26 cellular contexts compared by ENCODE assay signal in genomic region chr14:95487669-95488084, GRCh38. TPM values are rescaled to one million over a fixed set of nuclear protein-coding genes. Genes with fewer than 3 reads are reported as not detected.
DNase-seq lines count a peak whose midpoint lies in the region; ATAC-seq, FAIRE-seq and TF ChIP-seq lines count a peak whose summit lies in the region.
"Had no signal": no experiment of that assay in that cellular context is flagged by ENCODE, and none has a peak within 500 bp of the region (broad histone marks: within the 10 kb centered on the region; RNA-seq: fewer than 3 reads in every experiment).

No MANE protein-coding gene starts in this region.

- H3K4me2 ChIP-seq in BLaER1 (peak overlapping the region; percentile 85), OCI-LY3 (ENCODE audit: low read length) (peak overlapping the region; percentile 75)
- H3K4me2 ChIP-seq: hepatocyte, smooth muscle cell had no signal

- intact Hi-C loops in CD4-positive, alpha-beta T cell (cut with DNase I, micrococcal nuclease), result no loop called here
- intact Hi-C loops in naive thymus-derived CD4-positive, alpha-beta T cell (cut with micrococcal nuclease), result no loop called here

- POLR2A ChIA-PET in CD4-positive, alpha-beta T cell (lab: Charles Lee), result interaction anchor here (1.3 kb wide), 1 partner anchor 24 kb away, joined by 3 read pairs; no protein-coding TSS in a partner anchor
- POLR2A ChIA-PET in naive thymus-derived CD4-positive, alpha-beta T cell (lab: Charles Lee), result interaction anchor here (0.6 to 0.8 kb wide), 2 partner anchors 33 to 1661 kb away, joined by 4 to 5 read pairs; no protein-coding TSS in a partner anchor

- H2AFZ ChIP-seq in OCI-LY3 (ENCODE audit: low read depth, low read length), result no peak overlapping the region
- H2AFZ ChIP-seq: hepatocyte had no signal

- H3K27ac ChIP-seq in BLaER1, result peak overlapping the region; percentile 90
- no peak overlapping the region for H3K27ac ChIP-seq in CD4-positive, alpha-beta T cell (ENCODE audit: low read depth, low read length)
- H3K27ac ChIP-seq in OCI-LY3 (ENCODE audit: low read length), result peak overlapping the region; percentile 68
- no peak overlapping the region for H3K27ac ChIP-seq in naive thymus-derived CD4-positive, alpha-beta T cell (ENCODE audit: low read depth, low read length)
- H3K27ac ChIP-seq: hepatocyte had no signal

- H3K36me3 ChIP-seq in BLaER1, result peaks cover 75% of the 10 kb centered on the region
- H3K36me3 ChIP-seq in OCI-LY3 (replicated peaks; ENCODE audit: low read depth, low read length), result peaks cover 13% of the 10 kb centered on the region
- no peaks in the 10 kb centered on the region for H3K36me3 ChIP-seq in naive thymus-derived CD4-positive, alpha-beta T cell (ENCODE audit: control insufficient read depth in 2 of 3, insufficient read depth in 3 of 3, low read length in 3 of 3)
- H3K36me3 ChIP-seq: breast epithelium, transverse colon had no signal

- H3K4me3 ChIP-seq in BLaER1 (peak overlapping the region; percentile 54), OCI-LY3 (ENCODE audit: low read length) (peak overlapping the region; percentile 62)
- no peak overlapping the region for H3K4me3 ChIP-seq in naive thymus-derived CD4-positive, alpha-beta T cell (ENCODE audit: low read length)
- H3K4me3 ChIP-seq: breast epithelium, hepatocyte, smooth muscle cell, transverse colon had no signal

- peaks cover 8% of the 10 kb centered on the region for H3K36me3 Mint-ChIP-seq in CD4-positive, alpha-beta T cell (ENCODE audit: low read depth)
- peaks cover 0 to 22% (median 0%) of the 10 kb centered on the region in 5 donors for H3K36me3 Mint-ChIP-seq in naive thymus-derived CD4-positive, alpha-beta T cell
- H3K36me3 Mint-ChIP-seq: natural killer cell had no signal

- no peak for DNase-seq in CD4-positive, alpha-beta T cell
- no peak for DNase-seq in naive thymus-derived CD4-positive, alpha-beta T cell
- DNase-seq in DMS114 treated with DMSO at 0.1 percent for 48 hours (lab: John Stamatoyannopoulos, UW; ENCODE audit: unreplicated experiment) (no peak), NCI-H2107 treated with DMSO at 0.1 percent for 48 hours (lab: John Stamatoyannopoulos, UW; ENCODE audit: unreplicated experiment) (no peak), urothelium cell line (ENCODE audit: low spot score) (no peak)
- DNase-seq: activated naive CD4-positive, alpha-beta T cell treated with anti-CD3 and anti-CD28 coated beads for 36 hours; activated T-cell treated with anti-CD3 and anti-CD28 coated beads, Interleukin-2, amount 50 U/mL, for 72 hours; DMS79 treated with DMSO at 0.1 percent for 48 hours; foreskin melanocyte; immature natural killer cell; natural killer cell; NCI-H1092 treated with DMSO at 0.1 percent for 48 hours; PC-3; stimulated activated CD4-positive, alpha-beta T cell treated with anti-CD3 and anti-CD28 coated beads, Interleukin-4, amount 100 ng/mL, for 24 hours had no signal

- peaks cover 99% of the 10 kb centered on the region for H4K20me1 ChIP-seq in BLaER1
- peaks cover 19% of the 10 kb centered on the region for H4K20me1 ChIP-seq in OCI-LY3 (ENCODE audit: insufficient read depth, low read length)

- no peaks in the 10 kb centered on the region for H3K27me3 Mint-ChIP-seq in CD4-positive, alpha-beta T cell
- no peaks in the 10 kb centered on the region for H3K27me3 Mint-ChIP-seq in naive thymus-derived CD4-positive, alpha-beta T cell
- H3K27me3 Mint-ChIP-seq: stimulated activated naive CD8-positive, alpha-beta T cell treated with anti-CD3 and anti-CD28 coated beads, Interleukin-15, Interleukin-2, amounts not matched to agents 100 ng/mL and 50 ng/mL, for 24 hours had no signal

- H3K4me3 Mint-ChIP-seq in CD4-positive, alpha-beta T cell, result no peak overlapping the region
- peak overlapping the region in 1 of 10 donors; percentile 43 for H3K4me3 Mint-ChIP-seq in naive thymus-derived CD4-positive, alpha-beta T cell
- H3K4me3 Mint-ChIP-seq: activated naive CD4-positive, alpha-beta T cell treated with anti-CD3 and anti-CD28 coated beads for 36 hours; activated T-cell treated with anti-CD3 and anti-CD28 coated beads, Interleukin-2, amount 50 U/mL, for 72 hours; immature natural killer cell; natural killer cell; stimulated activated naive CD8-positive, alpha-beta T cell treated with anti-CD3 and anti-CD28 coated beads, Interleukin-15, Interleukin-2, amounts not matched to agents 100 ng/mL and 50 ng/mL, for 24 hours had no signal

- no peak for ATAC-seq in CD4-positive, alpha-beta T cell (ENCODE audit: poor library complexity)
- no peak for ATAC-seq in naive thymus-derived CD4-positive, alpha-beta T cell
- no peak for ATAC-seq in HG02610 (IDR thresholded peaks at IDR 0.05; ENCODE audit: unreplicated experiment)
- ATAC-seq: activated T-cell treated with anti-CD3 and anti-CD28 coated beads, Interleukin-2, amount 50 U/mL, for 72 hours; esophagus mucosa; natural killer cell; PC-3; Right ventricle myocardium inferior had no signal

- H3K9me3 ChIP-seq in BLaER1 (peaks cover 8% of the 10 kb centered on the region), OCI-LY3 (ENCODE audit: insufficient read depth, low read length) (no peaks in the 10 kb centered on the region)
- H3K9me3 ChIP-seq in CD4-positive, alpha-beta T cell (ENCODE audit: control insufficient read depth, low read length), result no peaks in the 10 kb centered on the region
- H3K9me3 ChIP-seq in naive thymus-derived CD4-positive, alpha-beta T cell (ENCODE audit: control insufficient read depth in 2 of 3, low read length in 3 of 3), result no peaks in the 10 kb centered on the region
- H3K9me3 ChIP-seq: breast epithelium, transverse colon had no signal

- peaks cover 78% of the 10 kb centered on the region for H3K4me1 Mint-ChIP-seq in CD4-positive, alpha-beta T cell (ENCODE audit: low read depth)
- H3K4me1 Mint-ChIP-seq in naive thymus-derived CD4-positive, alpha-beta T cell, result peaks cover 39 to 68% (median 52%) of the 10 kb centered on the region in 7 donors
- H3K4me1 Mint-ChIP-seq: immature natural killer cell had no signal

- peak overlapping the region; percentile 72 for H3K9ac ChIP-seq in BLaER1
- peak overlapping the region; percentile 38 for H3K9ac ChIP-seq in OCI-LY3 (ENCODE audit: low read length)

- no peaks in the 10 kb centered on the region for H3K9me3 Mint-ChIP-seq in CD4-positive, alpha-beta T cell
- H3K9me3 Mint-ChIP-seq in naive thymus-derived CD4-positive, alpha-beta T cell, result peaks cover 0 to 6% (median 0%) of the 10 kb centered on the region in 11 donors
- H3K9me3 Mint-ChIP-seq: immature natural killer cell, natural killer cell had no signal

- H3K27me3 ChIP-seq in BLaER1, result no peaks in the 10 kb centered on the region
- no peaks in the 10 kb centered on the region for H3K27me3 ChIP-seq in CD4-positive, alpha-beta T cell (ENCODE audit: control insufficient read depth, insufficient read depth, low read length)
- H3K27me3 ChIP-seq in OCI-LY3 (ENCODE audit: low read depth, low read length), result no peaks in the 10 kb centered on the region
- no peaks in the 10 kb centered on the region for H3K27me3 ChIP-seq in naive thymus-derived CD4-positive, alpha-beta T cell (ENCODE audit: control insufficient read depth in 2 of 2, insufficient read depth in 2 of 2, low read length in 2 of 2)
- H3K27me3 ChIP-seq: breast epithelium, hepatocyte, transverse colon had no signal

- peaks cover 85% of the 10 kb centered on the region for H3K79me2 ChIP-seq in OCI-LY3 (ENCODE audit: low read length)
- H3K79me2 ChIP-seq: hepatocyte had no signal

- CTCF ChIA-PET in CD4-positive, alpha-beta T cell (lab: Charles Lee), result interaction anchor here (1.6 kb wide), 1 partner anchor 26 kb away, joined by 3 read pairs; no protein-coding TSS in a partner anchor
- CTCF ChIA-PET in naive thymus-derived CD4-positive, alpha-beta T cell (lab: Charles Lee), result interaction anchor here (0.9 to 1.2 kb wide), 2 partner anchors 28 to 53 kb away, joined by 3 read pairs; no protein-coding TSS in a partner anchor

- no peak for TF ChIP-seq CTCF in CD4-positive, alpha-beta T cell (IDR thresholded peaks at IDR 0.05)
- TF ChIP-seq CTCF in OCI-LY3 (IDR thresholded peaks at IDR 0.05; ENCODE audit: low read depth, low read length), result no peak

- H3K27ac Mint-ChIP-seq in CD4-positive, alpha-beta T cell, result peak overlapping the region; percentile 36
- peak overlapping the region in 6 of 9 donors; percentile 16 to 88 (median 72) for H3K27ac Mint-ChIP-seq in naive thymus-derived CD4-positive, alpha-beta T cell
- H3K27ac Mint-ChIP-seq: immature natural killer cell, natural killer cell had no signal

- no peak for FAIRE-seq in urothelium cell line (lab: Jason Lieb, UNC)
- FAIRE-seq: colon, H1 had no signal

- H3K4me1 ChIP-seq in BLaER1 (peaks cover 95% of the 10 kb centered on the region), OCI-LY3 (ENCODE audit: low read length) (peaks cover 40% of the 10 kb centered on the region)
- H3K4me1 ChIP-seq in naive thymus-derived CD4-positive, alpha-beta T cell (ENCODE audit: control insufficient read depth in 2 of 2, insufficient read depth in 2 of 2, low read length in 2 of 2), result no peaks in the 10 kb centered on the region

RNA-seq across cellular contexts. Expression of gene SYNE3, which starts 28.8 kb away (rescaled TPM):
- 10 to 100 TPM; 29.4 to 31.4 TPM for total RNA-seq in CD4-positive, alpha-beta T cell
- total RNA-seq in naive thymus-derived CD4-positive, alpha-beta T cell, result 10 to 100 TPM; 46.7 to 83.9 (median 52.5) TPM
- polyA plus RNA-seq in naive thymus-derived CD4-positive, alpha-beta T cell, result 1 to 10 TPM; 6.8 to 7.0 TPM
- total RNA-seq: H1 had no signal

RNA-seq across cellular contexts. Expression of gene GLRX5, which starts 47.2 kb away (rescaled TPM):
- 10 to 100 TPM; 11.3 to 11.9 TPM for total RNA-seq in CD4-positive, alpha-beta T cell
- total RNA-seq in naive thymus-derived CD4-positive, alpha-beta T cell, result 10 to 100 TPM; 12.3 to 31.6 (median 19.8) TPM
- polyA plus RNA-seq in naive thymus-derived CD4-positive, alpha-beta T cell, result 10 to 100 TPM; 55.2 to 56.9 TPM

Comparison
In these comparisons a context has a peak if more than half of its experiments do, and no peak if none do; other contexts are left out.
1. H3K27ac ChIP-seq: peak in BLaER1 (single experiment) and OCI-LY3 (single experiment); none in CD4-positive, alpha-beta T cell (single experiment) and naive thymus-derived CD4-positive, alpha-beta T cell (single experiment).